Comparison of ENCODE assay signal across 8 cellular contexts in the genomic region with DNA sequence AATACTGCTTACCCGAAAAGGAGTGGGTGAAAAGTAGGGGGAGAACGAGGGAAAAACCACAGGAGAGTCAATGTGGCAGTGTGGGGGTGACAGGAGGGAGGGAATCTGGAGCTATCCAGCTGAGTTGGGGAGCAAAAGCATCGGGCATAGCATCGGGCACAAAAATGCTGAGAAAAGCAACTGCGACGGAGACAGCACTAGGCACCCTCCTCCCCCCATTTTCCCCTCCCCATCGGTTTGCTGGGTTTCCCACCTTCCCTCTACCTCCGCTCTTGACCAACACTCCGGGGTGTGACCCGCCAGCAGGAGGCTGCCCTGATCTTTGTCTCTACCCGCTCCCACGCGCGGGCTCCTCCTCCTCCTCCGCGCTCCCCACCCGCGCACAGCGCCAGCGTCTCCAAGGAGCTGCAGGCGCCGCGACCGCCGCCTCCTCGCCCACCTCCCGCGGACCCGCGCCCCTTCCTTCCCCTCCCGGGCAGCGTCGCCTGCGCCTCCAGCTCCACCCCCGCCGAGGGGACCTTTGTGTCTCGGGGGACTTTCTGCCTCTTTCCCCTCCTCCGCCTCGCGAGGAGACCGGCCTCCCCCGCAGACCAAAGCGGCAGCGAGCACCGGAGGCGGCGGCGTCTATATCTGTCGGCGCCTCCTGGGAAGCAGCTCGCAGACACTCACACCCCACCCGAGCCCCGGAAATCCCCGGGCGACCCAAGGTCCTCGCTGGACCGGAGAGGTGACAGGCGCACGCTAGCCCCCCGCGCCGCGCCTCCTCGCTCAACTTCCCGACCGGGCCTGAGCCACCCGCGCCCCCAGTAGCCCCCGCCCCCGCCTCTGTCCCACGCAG. TPM values are rescaled to one million over a fixed set of nuclear protein-coding genes. Genes with fewer than 3 reads are reported as not detected.
DNase-seq lines count a peak whose midpoint lies in the region; ATAC-seq, FAIRE-seq and TF ChIP-seq lines count a peak whose summit lies in the region.

No MANE protein-coding gene starts in this region.

- H2BK20ac ChIP-seq in IMR-90 (ENCODE audit: low read depth, low read length), result peak overlapping the region; percentile 3; the same call in 1 of the 2 replicates

- peak overlapping the region; percentile 17 for H2BK15ac ChIP-seq in IMR-90 (ENCODE audit: low read depth, low read length)

- H3K4me3 ChIP-seq in IMR-90 (ENCODE audit: insufficient read depth, low read depth, low read length), result peak overlapping the region; percentile 82
- peak overlapping the region; percentile 94 for H3K4me3 ChIP-seq in astrocyte (ENCODE audit: insufficient read depth, low read depth, low read length)
- peak overlapping the region; percentile 83 to 97 (median 86) for H3K4me3 ChIP-seq in gastrocnemius medialis

- H3K4me2 ChIP-seq in IMR-90 (ENCODE audit: low read depth, low read length) (peak overlapping the region; percentile 99), astrocyte (ENCODE audit: low read length) (peak overlapping the region; percentile 91)

- peak overlapping the region; percentile 85 for H3K56ac ChIP-seq in IMR-90 (ENCODE audit: extremely low read depth, insufficient read depth, low read length)

- in situ Hi-C loops in IMR-90 (cut with MboI; ENCODE audit: low sequenced_read_pairs) (no loop called here), gastrocnemius medialis (cut with MboI; ENCODE audit: low sequenced_read_pairs in 4 of 4) (no loop called here)

- H3K27me3 Mint-ChIP-seq in T-helper 2 cell treated with Interferon-gamma antibody and Interleukin-4, amounts not matched to agents 5 μg/mL and 100 μg/mL, for 36 hours (ENCODE audit: low read depth), result no peaks in the 10 kb centered on the region
- H3K27me3 Mint-ChIP-seq in astrocyte (ENCODE audit: low read depth, unreplicated experiment), result no peaks in the 10 kb centered on the region

- H3K9me3 ChIP-seq in IMR-90 (ENCODE audit: control insufficient read depth, insufficient read depth, low read length), result no peaks in the 10 kb centered on the region
- no peaks in the 10 kb centered on the region for H3K9me3 ChIP-seq in astrocyte (ENCODE audit: insufficient read depth, low read depth, low read length)
- no peaks in the 10 kb centered on the region for H3K9me3 ChIP-seq in gastrocnemius medialis

- 1% methylated on average over 51 of the region's 71 CpGs; no CpG with 5 or more reads in 1 of the 2 experiments for WGBS in IMR-90 (ENCODE audit: extremely low coverage in 2 of 2, insufficient read length in 1 of 2), 2 experiments

- H3K4me3 Mint-ChIP-seq in T-helper 2 cell treated with Interferon-gamma antibody and Interleukin-4, amounts not matched to agents 5 μg/mL and 100 μg/mL, for 36 hours, result peak overlapping the region; percentile 87
- peak overlapping the region; percentile 91 for H3K4me3 Mint-ChIP-seq in astrocyte (ENCODE audit: unreplicated experiment)

- peak; percentile 13 for TF ChIP-seq RAD21 in IMR-90 (IDR thresholded peaks at IDR 0.05; ENCODE audit: low read length)

- peaks cover 6% of the 10 kb centered on the region; the same call in 1 of the 2 replicates for H3K9me1 ChIP-seq in IMR-90 (ENCODE audit: insufficient read depth, low read length)

- POLR2A ChIA-PET in IMR-90 (lab: Charles Lee; ENCODE audit: unreplicated experiment), result interaction anchor here (0.6 kb wide), 2 partner anchors 18 to 105 kb away, joined by 3 read pairs; no protein-coding TSS in a partner anchor

- no peaks in the 10 kb centered on the region for H3K27me3 ChIP-seq in IMR-90 (ENCODE audit: control insufficient read depth, insufficient read depth, low read length)
- no peaks in the 10 kb centered on the region for H3K27me3 ChIP-seq in astrocyte (ENCODE audit: insufficient read depth, low read length)
- no peaks in the 10 kb centered on the region for H3K27me3 ChIP-seq in gastrocnemius medialis

- peak overlapping the region; percentile 88 for H3K27ac Mint-ChIP-seq in T-helper 2 cell treated with Interferon-gamma antibody and Interleukin-4, amounts not matched to agents 5 μg/mL and 100 μg/mL, for 36 hours
- H3K27ac Mint-ChIP-seq in astrocyte (ENCODE audit: unreplicated experiment), result peak overlapping the region; percentile 96

- peaks cover 46% of the 10 kb centered on the region for H3K4me1 Mint-ChIP-seq in T-helper 2 cell treated with Interferon-gamma antibody and Interleukin-4, amounts not matched to agents 5 μg/mL and 100 μg/mL, for 36 hours (ENCODE audit: low read depth)
- peaks cover 28% of the 10 kb centered on the region for H3K4me1 Mint-ChIP-seq in astrocyte (ENCODE audit: low read depth, unreplicated experiment)

- peaks cover 57% of the 10 kb centered on the region for H3K79me2 ChIP-seq in astrocyte (ENCODE audit: insufficient read depth, low read length)

- 0 out of 2 replicates have a peak, but pooled peaks have one; percentile 17 for TF ChIP-seq CTCF in IMR-90 (conservative IDR thresholded peaks at IDR 0.05; ENCODE audit: low read depth, low read length)
- no peak for TF ChIP-seq CTCF in astrocyte (IDR thresholded peaks at IDR 0.05; ENCODE audit: insufficient read depth, low read depth, low read length)
- TF ChIP-seq CTCF in gastrocnemius medialis (IDR thresholded peaks at IDR 0.05 in 4 of 5, conservative IDR thresholded peaks at IDR 0.05 in 1 of 5), result peak in 4 of 5 experiments; percentile 18 to 48 (median 30)

- dilution Hi-C loops in IMR-90 (cut with HindIII; ENCODE audit: low sequenced_read_pairs, unreplicated experiment), result no loop called here

- peak overlapping the region; percentile 73 for H2BK120ac ChIP-seq in IMR-90 (ENCODE audit: low read depth, low read length)

- CTCF ChIA-PET in IMR-90 (lab: Yijun Ruan, JAX), result interaction anchor here (0.7 to 1.9 kb wide), 4 partner anchors 9 to 162 kb away, joined by 3 to 6 read pairs (median 5); no protein-coding TSS in a partner anchor

- TF ChIP-seq POLR2A in IMR-90 (IDR thresholded peaks at IDR 0.05; ENCODE audit: low read depth, low read length) (peak; percentile 72), gastrocnemius medialis (IDR thresholded peaks at IDR 0.05) (peak; percentile 53 to 55)

- H2AK9ac ChIP-seq in IMR-90 (replicated peaks; ENCODE audit: low read depth, low read length, poor library complexity), result peak overlapping the region; percentile 85

- H3K23ac ChIP-seq in IMR-90 (ENCODE audit: low read depth, low read length), result peak overlapping the region; percentile 69

- peaks cover 2% of the 10 kb centered on the region; the same call in 1 of the 2 replicates for H3K4me1 ChIP-seq in IMR-90 (ENCODE audit: control insufficient read depth, insufficient read depth, low read length)
- H3K4me1 ChIP-seq in astrocyte (ENCODE audit: insufficient read depth, low read length), result peaks cover 12% of the 10 kb centered on the region
- H3K4me1 ChIP-seq in gastrocnemius medialis, result peaks cover 31 to 32% of the 10 kb centered on the region in 2 donors

- H3K18ac ChIP-seq in IMR-90 (ENCODE audit: low read depth, low read length), result peak overlapping the region; percentile 91

- peak; percentile 33 for ATAC-seq in GM21526 (IDR thresholded peaks at IDR 0.05; ENCODE audit: low FRiP score, unreplicated experiment)
- ATAC-seq in IMR-90 (ENCODE audit: low read depth), result peak; percentile 48
- peak; percentile 43 to 44 for ATAC-seq in gastrocnemius medialis

- peak overlapping the region; percentile 85 for H4K91ac ChIP-seq in IMR-90 (ENCODE audit: insufficient read depth, low read depth, low read length)

- intact Hi-C loops in IMR-90 (cut with micrococcal nuclease) (loop anchor here (5.0 to 10.0 kb wide), 2 partner anchors 92 to 124 kb away; no protein-coding TSS in a partner anchor), gastrocnemius medialis (cut with DNase I; ENCODE audit: low total_unique reads) (loop anchor here (5.0 kb wide), 1 partner anchor 167 kb away; no protein-coding TSS in a partner anchor)

- H3K36me3 ChIP-seq in IMR-90 (ENCODE audit: control insufficient read depth, insufficient read depth, low read length) (no peaks in the 10 kb centered on the region), astrocyte (ENCODE audit: insufficient read depth, low read length) (no peaks in the 10 kb centered on the region), gastrocnemius medialis (no peaks in the 10 kb centered on the region)

- H4K5ac ChIP-seq in IMR-90 (ENCODE audit: low read depth, low read length), result peak overlapping the region; percentile 49

- H3K9me3 Mint-ChIP-seq in T-helper 2 cell treated with Interferon-gamma antibody and Interleukin-4, amounts not matched to agents 5 μg/mL and 100 μg/mL, for 36 hours, result no peaks in the 10 kb centered on the region
- H3K9me3 Mint-ChIP-seq in astrocyte (ENCODE audit: unreplicated experiment), result no peaks in the 10 kb centered on the region

- no peak for FAIRE-seq in astrocyte (lab: Jason Lieb, UNC)

- H3K9ac ChIP-seq in IMR-90 (ENCODE audit: low read depth, low read length) (peak overlapping the region; percentile 95), astrocyte (ENCODE audit: low read length) (peak overlapping the region; percentile 96)

- peak overlapping the region; percentile 91 for H3K14ac ChIP-seq in IMR-90 (replicated peaks; ENCODE audit: low read depth, low read length)

- peak overlapping the region; percentile 88 for H3K4ac ChIP-seq in IMR-90 (ENCODE audit: low read depth, low read length)

- H3K36me3 Mint-ChIP-seq in T-helper 2 cell treated with Interferon-gamma antibody and Interleukin-4, amounts not matched to agents 5 μg/mL and 100 μg/mL, for 36 hours (ENCODE audit: low read depth), result peaks cover 3% of the 10 kb centered on the region
- H3K36me3 Mint-ChIP-seq in astrocyte (ENCODE audit: low read depth, unreplicated experiment), result no peaks in the 10 kb centered on the region

- DNase-seq in ELR (ENCODE audit: low read depth) (peak; percentile 75), IMR-90 (peak; percentile 72), astrocyte (ENCODE audit: low read depth) (peak; percentile 39), hippocampal formation (lab: John Stamatoyannopoulos, UW) (peak; percentile 65 to 87), gastrocnemius medialis (peak; percentile 51 to 65), NCI-H446 treated with DMSO at 0.1 percent for 48 hours (lab: John Stamatoyannopoulos, UW) (no peak)
- DNase-seq in T-helper 2 cell treated with Interferon-gamma antibody and Interleukin-4, amounts not matched to agents 5 μg/mL and 100 μg/mL, for 36 hours (ENCODE audit: low spot score), result peak; percentile 79

- peak overlapping the region; percentile 91 for H2AFZ ChIP-seq in IMR-90 (replicated peaks; ENCODE audit: low read length, poor library complexity)
- H2AFZ ChIP-seq in astrocyte (ENCODE audit: low read depth, low read length), result no peak overlapping the region

- H4K8ac ChIP-seq in IMR-90 (ENCODE audit: low read depth in 2 of 2, low read length in 2 of 2), result peak overlapping the region; percentile 56

- H4K20me1 ChIP-seq in IMR-90 (ENCODE audit: insufficient read depth, low read length) (peaks cover 41% of the 10 kb centered on the region), astrocyte (ENCODE audit: insufficient read depth, low read length) (peaks cover 37% of the 10 kb centered on the region)

- H2AK5ac ChIP-seq in IMR-90 (ENCODE audit: low read depth, low read length), result peak overlapping the region; percentile 75

- H3K79me1 ChIP-seq in IMR-90 (ENCODE audit: low read depth in 1 of 2, low read length in 2 of 2), result peaks cover 0 to 23% of the 10 kb centered on the region in 2 experiments; a peak in 2 of 4 replicates

- no TSS peak for BruUV-seq in IMR-90 (replicated peaks; lab: Mats Ljungman, UMichigan)

- H2BK5ac ChIP-seq in IMR-90 (ENCODE audit: low read depth, low read length, poor library complexity, severe bottlenecking), result peak overlapping the region; percentile 91

- H3K27ac ChIP-seq in IMR-90 (ENCODE audit: insufficient read depth, low read length) (peak overlapping the region; percentile 85), astrocyte (ENCODE audit: low read depth, low read length) (peak overlapping the region; percentile 96), gastrocnemius medialis (peak overlapping the region; percentile 88 to 98 (median 95))

RNA-seq across cellular contexts. Expression of gene CDK17, which starts 0.9 kb away (rescaled TPM):
- total RNA-seq in IMR-90 (2012; rRNA removed) (50.2 and 58.9 TPM in 2 replicates), astrocyte (53.0 and 64.2 TPM in 2 replicates), gastrocnemius medialis (10 to 100 TPM; 10.9 to 25.1 (median 20.9) TPM)
- polyA plus RNA-seq in IMR-90 (2012; rRNA removed), result 14.5 and 15.4 TPM in 2 replicates
- polyA plus RNA-seq in IMR-90 (2012; cell fraction: cytosol; rRNA removed), result 6.0 and 8.4 TPM in 2 replicates
- 8.1 and 41.6 TPM in 2 replicates for polyA plus RNA-seq in IMR-90 (2012; cell fraction: nucleus; rRNA removed; ENCODE audit: low replicate concordance)
